Comparison of ENCODE assay signal across 21 cellular contexts in the genomic region with DNA sequence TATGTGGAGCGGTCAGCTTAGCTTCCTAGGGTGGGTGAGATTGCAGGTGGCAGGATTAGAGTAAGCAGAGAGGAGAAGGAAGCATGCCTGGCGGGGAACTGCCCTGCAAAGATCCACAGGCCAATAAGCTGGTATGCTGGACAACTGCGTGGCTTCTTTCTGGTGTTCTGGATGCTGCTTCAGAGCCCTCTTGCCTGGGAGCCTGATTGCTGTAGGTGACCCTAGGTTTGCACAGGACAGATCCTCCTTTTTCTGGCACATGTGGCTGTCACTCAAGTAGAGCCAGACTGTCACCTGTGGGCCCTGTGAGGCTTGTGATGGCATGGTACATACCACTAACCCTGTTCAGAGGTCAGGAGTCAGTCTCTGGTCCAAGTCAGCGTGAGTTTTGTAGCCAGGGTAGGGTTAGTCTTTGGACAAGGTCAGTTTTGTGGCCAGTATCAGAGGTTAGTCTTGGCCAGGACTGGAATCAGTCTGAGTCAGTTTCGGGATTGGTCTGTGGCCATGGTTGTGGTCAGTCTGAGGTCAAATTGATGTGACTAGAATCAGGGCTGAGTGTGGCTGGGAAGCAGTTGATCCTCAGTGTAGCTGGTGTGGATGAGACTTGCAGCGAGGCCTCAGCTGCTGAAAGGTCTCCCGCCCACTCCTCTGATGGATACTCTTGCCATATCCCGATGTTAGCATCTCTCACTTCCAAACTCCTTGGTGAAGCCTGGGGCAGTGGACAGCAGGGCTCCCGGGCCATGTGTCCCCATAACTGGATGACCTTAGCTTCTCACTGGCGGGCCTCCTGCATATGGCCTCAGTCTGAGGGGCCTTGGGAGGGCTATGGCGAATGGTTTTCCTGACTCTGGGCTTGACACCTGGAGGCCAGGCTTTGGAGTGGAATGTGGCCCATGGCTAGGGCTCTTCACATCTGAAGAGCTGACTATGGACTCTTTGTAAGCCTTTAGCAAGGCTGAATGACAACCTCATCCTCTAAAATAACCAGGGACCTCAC.
DNase-seq lines count a peak whose midpoint lies in the region; ATAC-seq, FAIRE-seq and TF ChIP-seq lines count a peak whose summit lies in the region.
"Had no signal": no experiment of that assay in that cellular context is flagged by ENCODE, and none has a peak within 500 bp of the region (broad histone marks: within the 10 kb centered on the region; RNA-seq: fewer than 3 reads in every experiment).

No MANE protein-coding gene starts in this region.

- H2BK120ac ChIP-seq in H9 (ENCODE audit: low read depth, low read length, poor library complexity, severe bottlenecking), result no peak overlapping the region

- H2BK15ac ChIP-seq in H9 (ENCODE audit: low read depth, low read length), result no peak overlapping the region

- H3K23ac ChIP-seq in H9 (ENCODE audit: insufficient read length, low read depth, low read length), result no peak overlapping the region

- H3K4ac ChIP-seq in H9 (ENCODE audit: low read depth, low read length), result no peak overlapping the region

- no peak overlapping the region for H4K5ac ChIP-seq in H9 (ENCODE audit: insufficient read length, low read depth, low read length)

- no peak overlapping the region for H2BK20ac ChIP-seq in H9 (ENCODE audit: low read depth, low read length, poor library complexity, severe bottlenecking)

- H3K56ac ChIP-seq in H9 (ENCODE audit: insufficient read length, low read depth, low read length), result no peak overlapping the region

- intact Hi-C loops in ascending aorta (cut with DNase I) (no loop called here), kidney (cut with DNase I) (no loop called here), ovary (cut with DNase I) (no loop called here), uterus (cut with DNase I; ENCODE audit: low total_unique reads) (no loop called here)
- intact Hi-C loops in activated T-helper 2 cell treated with anti-CD3 and anti-CD28 coated beads, Interferon-gamma antibody, Interleukin-2, Interleukin-4, amounts not matched to agents 10 μg/mL and 5 μg/mL and 100 μg/mL, durations not matched to agents 14 hours and 24 hours and 36 hours (cut with micrococcal nuclease), result no loop called here

- H3K79me1 ChIP-seq in H9 (ENCODE audit: insufficient read depth, low read depth, low read length, poor library complexity, severe bottlenecking), result no peaks in the 10 kb centered on the region

- peak; percentile 3 for ATAC-seq in thoracic aorta (ENCODE audit: insufficient number of reproducible peaks, low FRiP score, low read depth)
- no peak for ATAC-seq in HG02759 (IDR thresholded peaks at IDR 0.05; ENCODE audit: unreplicated experiment)
- ATAC-seq: heart right ventricle had no signal

- H2AK5ac ChIP-seq in H9 (ENCODE audit: insufficient read length, low read length), result no peak overlapping the region

- no peak for FAIRE-seq in kidney (lab: Jason Lieb, UNC)
- FAIRE-seq: keratinocyte had no signal

- H3T11ph ChIP-seq in H9 (ENCODE audit: low read length), result no peak overlapping the region

- H3K36me3 Mint-ChIP-seq in H9 (ENCODE audit: insufficient read depth in 1 of 3, low read depth in 3 of 3), result no peaks in the 10 kb centered on the region
- H3K36me3 Mint-ChIP-seq in activated T-helper 2 cell treated with anti-CD3 and anti-CD28 coated beads, Interferon-gamma antibody, Interleukin-2, Interleukin-4, amounts not matched to agents 10 μg/mL and 5 μg/mL and 100 μg/mL, durations not matched to agents 14 hours and 24 hours and 36 hours (ENCODE audit: low read depth), result no peaks in the 10 kb centered on the region

- H3K4me1 ChIP-seq in H9 (ENCODE audit: insufficient read depth, low read length), result no peaks in the 10 kb centered on the region
- H3K4me1 ChIP-seq in ascending aorta, result peaks cover 27 to 64% of the 10 kb centered on the region in 2 donors
- no peaks in the 10 kb centered on the region for H3K4me1 ChIP-seq in kidney (ENCODE audit: control insufficient read depth in 1 of 2, insufficient read depth in 1 of 2, low read depth in 1 of 2, low read length in 2 of 2)
- H3K4me1 ChIP-seq in thoracic aorta (ENCODE audit: control insufficient read depth in 1 of 2, low read depth in 2 of 2), result peaks cover 50 to 82% of the 10 kb centered on the region in 2 donors
- no peaks in the 10 kb centered on the region for H3K4me1 ChIP-seq in ovary (ENCODE audit: insufficient read depth)
- no peaks in the 10 kb centered on the region for H3K4me1 ChIP-seq in uterus

- TF ChIP-seq POLR2A in ovary (IDR thresholded peaks at IDR 0.05) (no peak), uterus (IDR thresholded peaks at IDR 0.05) (no peak)

- H3K36me3 ChIP-seq in ascending aorta, result no peaks in the 10 kb centered on the region
- no peaks in the 10 kb centered on the region for H3K36me3 ChIP-seq in kidney (ENCODE audit: control insufficient read depth in 1 of 2, insufficient read depth in 2 of 2, low read length in 2 of 2)
- no peaks in the 10 kb centered on the region for H3K36me3 ChIP-seq in thoracic aorta
- H3K36me3 ChIP-seq in ovary, result no peaks in the 10 kb centered on the region
- H3K36me3 ChIP-seq in uterus, result no peaks in the 10 kb centered on the region
- H3K36me3 ChIP-seq: heart right ventricle, thyroid gland had no signal

- H3K9me3 ChIP-seq in H9 (ENCODE audit: control insufficient read depth, low read depth, low read length), result no peaks in the 10 kb centered on the region
- H3K9me3 ChIP-seq in ascending aorta, result no peaks in the 10 kb centered on the region
- no peaks in the 10 kb centered on the region for H3K9me3 ChIP-seq in kidney (ENCODE audit: control insufficient read depth in 1 of 2, low read length in 2 of 2)
- no peaks in the 10 kb centered on the region for H3K9me3 ChIP-seq in thoracic aorta
- no peaks in the 10 kb centered on the region for H3K9me3 ChIP-seq in ovary
- H3K9me3 ChIP-seq in uterus, result no peaks in the 10 kb centered on the region
- H3K9me3 ChIP-seq: heart right ventricle, thyroid gland had no signal

- no peaks in the 10 kb centered on the region; the same call in none of the 2 replicates for H3K27me3 Mint-ChIP-seq in H9 (ENCODE audit: low read depth)
- no peaks in the 10 kb centered on the region for H3K27me3 Mint-ChIP-seq in activated T-helper 2 cell treated with anti-CD3 and anti-CD28 coated beads, Interferon-gamma antibody, Interleukin-2, Interleukin-4, amounts not matched to agents 10 μg/mL and 5 μg/mL and 100 μg/mL, durations not matched to agents 14 hours and 24 hours and 36 hours (ENCODE audit: low read depth)

- WGBS in H9 (ENCODE audit: extremely low coverage, insufficient read length, low lambda C conversion rate), result no CpG with 5 or more reads among the region's 11 CpGs
- WGBS in ovary, 3 donors, result 85 to 90% (median 88%) methylated on average over 11 of the region's 11 CpGs

- no peak overlapping the region for H2AFZ ChIP-seq in H9 (ENCODE audit: low read length)

- H2BK5ac ChIP-seq in H9 (ENCODE audit: insufficient read length, low read length), result no peak overlapping the region

- no peaks in the 10 kb centered on the region for H3K4me1 Mint-ChIP-seq in H9
- H3K4me1 Mint-ChIP-seq in activated T-helper 2 cell treated with anti-CD3 and anti-CD28 coated beads, Interferon-gamma antibody, Interleukin-2, Interleukin-4, amounts not matched to agents 10 μg/mL and 5 μg/mL and 100 μg/mL, durations not matched to agents 14 hours and 24 hours and 36 hours (ENCODE audit: low read depth), result no peaks in the 10 kb centered on the region
- H3K4me1 Mint-ChIP-seq: neural crest cell had no signal

- no peak overlapping the region; a peak in 1 of 5 replicates for H3K4me3 Mint-ChIP-seq in H9
- no peak overlapping the region for H3K4me3 Mint-ChIP-seq in activated T-helper 2 cell treated with anti-CD3 and anti-CD28 coated beads, Interferon-gamma antibody, Interleukin-2, Interleukin-4, amounts not matched to agents 10 μg/mL and 5 μg/mL and 100 μg/mL, durations not matched to agents 14 hours and 24 hours and 36 hours (ENCODE audit: low read depth)
- H3K4me3 Mint-ChIP-seq: dendritic cell treated with granulocyte-macrophage colony-stimulating factor and Interleukin-4, amounts not matched to agents 40 ng/mL and 50 ng/mL, for 4 days; neural crest cell had no signal

- TF ChIP-seq CTCF in H9 (conservative IDR thresholded peaks at IDR 0.05) (no peak), ascending aorta (IDR thresholded peaks at IDR 0.05) (no peak), kidney (IDR thresholded peaks at IDR 0.05; ENCODE audit: borderline replicate concordance, extremely low read depth, insufficient read depth) (no peak), thoracic aorta (IDR thresholded peaks at IDR 0.05) (no peak), ovary (IDR thresholded peaks at IDR 0.05) (no peak), uterus (IDR thresholded peaks at IDR 0.05) (no peak)

- peak overlapping the region in 1 of 3 experiments; percentile 25; a peak in 1 of 7 replicates for H3K27ac Mint-ChIP-seq in H9
- no peak overlapping the region for H3K27ac Mint-ChIP-seq in activated T-helper 2 cell treated with anti-CD3 and anti-CD28 coated beads, Interferon-gamma antibody, Interleukin-2, Interleukin-4, amounts not matched to agents 10 μg/mL and 5 μg/mL and 100 μg/mL, durations not matched to agents 14 hours and 24 hours and 36 hours
- H3K27ac Mint-ChIP-seq: dendritic cell treated with granulocyte-macrophage colony-stimulating factor and Interleukin-4, amounts not matched to agents 40 ng/mL and 50 ng/mL, for 4 days had no signal

- H3K4me2 ChIP-seq in H9 (ENCODE audit: insufficient read depth, insufficient read length, low read length), result no peak overlapping the region

- H3K14ac ChIP-seq in H9 (ENCODE audit: insufficient read depth, low read length), result no peak overlapping the region

- H3K9ac ChIP-seq in H9 (ENCODE audit: extremely low read depth, insufficient read length, low read length) (no peak overlapping the region), kidney (ENCODE audit: low read length in 2 of 2) (no peak overlapping the region)

- H4K20me1 ChIP-seq in H9 (ENCODE audit: control insufficient read depth, insufficient read depth, insufficient read length), result no peaks in the 10 kb centered on the region

- peak overlapping the region; percentile 42 for H3K18ac ChIP-seq in H9 (ENCODE audit: insufficient read length, low read depth, low read length)

- H3K23me2 ChIP-seq in H9 (ENCODE audit: insufficient read length, low read depth, low read length, poor library complexity, severe bottlenecking), result no peaks in the 10 kb centered on the region

- no peaks in the 10 kb centered on the region for H3K27me3 ChIP-seq in H9 (ENCODE audit: insufficient read depth, low read length)
- no peaks in the 10 kb centered on the region for H3K27me3 ChIP-seq in ascending aorta
- H3K27me3 ChIP-seq in thoracic aorta (replicated peaks; ENCODE audit: insufficient read depth), result no peaks in the 10 kb centered on the region
- H3K27me3 ChIP-seq in ovary, result no peaks in the 10 kb centered on the region
- no peaks in the 10 kb centered on the region for H3K27me3 ChIP-seq in uterus
- H3K27me3 ChIP-seq: heart right ventricle, thyroid gland had no signal

- no peak for DNase-seq in H9
- DNase-seq in ascending aorta (ENCODE audit: low spot score in 2 of 2), result peak in 1 of 2 donors; percentile 81
- DNase-seq in kidney, result peak; percentile 29
- no peak for DNase-seq in thoracic aorta (ENCODE audit: low spot score)
- DNase-seq in ovary, result no peak
- no peak for DNase-seq in uterus
- no peak for DNase-seq in activated T-helper 2 cell treated with anti-CD3 and anti-CD28 coated beads, Interferon-gamma antibody, Interleukin-2, Interleukin-4, amounts not matched to agents 10 μg/mL and 5 μg/mL and 100 μg/mL, durations not matched to agents 14 hours and 24 hours and 36 hours (ENCODE audit: low spot score)
- DNase-seq: activated CD4-positive, alpha-beta T cell treated with anti-CD3 and anti-CD28 coated beads for 1 hour; heart right ventricle; Kasumi-1; mesendoderm; NCI-H1436 treated with DMSO at 0.1 percent for 48 hours; NCI-H345; SIG-M5; stimulated activated CD4-positive, alpha-beta T cell treated with anti-CD3 and anti-CD28 coated beads, Interleukin-4, amount 100 ng/mL, for 24 hours; thyroid gland had no signal

- no peaks in the 10 kb centered on the region for H3K79me2 ChIP-seq in H9 (ENCODE audit: insufficient read depth, low read length)

- H4K8ac ChIP-seq in H9 (replicated peaks; ENCODE audit: insufficient read length, low read depth, low read length), result no peak overlapping the region

- H3K4me3 ChIP-seq in ascending aorta (no peak overlapping the region), kidney (ENCODE audit: low read length in 2 of 2) (no peak overlapping the region), thoracic aorta (no peak overlapping the region), ovary (no peak overlapping the region), uterus (no peak overlapping the region)
- H3K4me3 ChIP-seq: heart right ventricle, thyroid gland had no signal

- H2BK12ac ChIP-seq in H9 (ENCODE audit: insufficient read length, low read depth, low read length), result no peak overlapping the region

- no peak for TF ChIP-seq EP300 in ovary (IDR thresholded peaks at IDR 0.05)

- no peaks in the 10 kb centered on the region for H3K9me3 Mint-ChIP-seq in H9
- H3K9me3 Mint-ChIP-seq in activated T-helper 2 cell treated with anti-CD3 and anti-CD28 coated beads, Interferon-gamma antibody, Interleukin-2, Interleukin-4, amounts not matched to agents 10 μg/mL and 5 μg/mL and 100 μg/mL, durations not matched to agents 14 hours and 24 hours and 36 hours, result no peaks in the 10 kb centered on the region
- H3K9me3 Mint-ChIP-seq: dendritic cell treated with granulocyte-macrophage colony-stimulating factor and Interleukin-4, amounts not matched to agents 40 ng/mL and 50 ng/mL, for 4 days; neural crest cell had no signal

- H4K91ac ChIP-seq in H9 (ENCODE audit: insufficient read length, low read depth, low read length), result no peak overlapping the region

- no peak overlapping the region for H3K27ac ChIP-seq in H9 (ENCODE audit: insufficient read length, low read depth, low read length)
- peak overlapping the region; percentile 91 for H3K27ac ChIP-seq in ascending aorta
- no peak overlapping the region for H3K27ac ChIP-seq in kidney (ENCODE audit: low read depth in 2 of 2, low read length in 2 of 2)
- peak overlapping the region; percentile 52 to 62 for H3K27ac ChIP-seq in thoracic aorta
- no peak overlapping the region for H3K27ac ChIP-seq in ovary
- H3K27ac ChIP-seq in uterus, result no peak overlapping the region
- H3K27ac ChIP-seq: epithelial cell of prostate, heart right ventricle, thyroid gland had no signal

Comparison
In these comparisons a context has a peak if more than half of its experiments do, and no peak if none do; other contexts are left out.
1. H3K27ac ChIP-seq: peak in ascending aorta (2 of 2) and thoracic aorta (2 of 2); none in H9 (single experiment), kidney (0 of 2), ovary (0 of 2) and uterus (0 of 2).